ENCODE assay signal across 22 cellular contexts in genomic region chr6:31687860-31688693, GRCh38. TPM values are rescaled to one million over a fixed set of nuclear protein-coding genes. Genes with fewer than 3 reads are reported as not detected.
"Had no signal": no experiment of that assay in that cellular context is flagged by ENCODE, and none has a peak within 500 bp of the region (broad histone marks: within the 10 kb centered on the region; RNA-seq: fewer than 3 reads in every experiment).

No MANE protein-coding gene starts in this region.

- H3K27me3 ChIP-seq: pancreas, tibial nerve had no signal

- ATAC-seq: activated naive CD8-positive, alpha-beta T cell treated with anti-CD3 and anti-CD28 coated beads, Interleukin-2, amount 50 U/mL, for 24 hours; pancreas; stimulated activated naive B cell treated with anti-CD40 and anti-IgM and Interleukin-4, amounts not matched to agents 10 μg/mL and 1 μg/mL and 100 μg/mL, for 72 hours; WTC11 had no signal

- H3K9me3 Mint-ChIP-seq: activated CD4-positive, alpha-beta memory T cell treated with anti-CD3 and anti-CD28 coated beads, Interleukin-2, amount 10 ng/mL, durations not matched to agents 7 days and 5 days; activated naive CD8-positive, alpha-beta T cell treated with anti-CD3 and anti-CD28 coated beads, Interleukin-2, amount 50 U/mL, for 24 hours; dendritic cell treated with granulocyte-macrophage colony-stimulating factor and Interleukin-4, amounts not matched to agents 40 ng/mL and 50 ng/mL, for 4 days; stimulated activated naive B cell treated with anti-CD40 and anti-IgM and Interleukin-4, amounts not matched to agents 10 μg/mL and 1 μg/mL and 100 μg/mL, for 72 hours; T-helper 1 cell treated with Interleukin-12 subunit alpha and Interleukin-12 subunit beta and Interleukin-4 antibody, amounts not matched to agents 30 μg/mL and 1 μg/mL, for 36 hours; WTC11 had no signal

- H3K4me3 ChIP-seq: pancreas, tibial nerve had no signal

- H3K27ac ChIP-seq: pancreas, tibial nerve had no signal

- H3K27ac Mint-ChIP-seq: activated CD4-positive, alpha-beta memory T cell treated with anti-CD3 and anti-CD28 coated beads, Interleukin-2, amount 10 ng/mL, durations not matched to agents 7 days and 5 days; activated naive CD8-positive, alpha-beta T cell treated with anti-CD3 and anti-CD28 coated beads, Interleukin-2, amount 50 U/mL, for 24 hours; dendritic cell treated with granulocyte-macrophage colony-stimulating factor and Interleukin-4, amounts not matched to agents 40 ng/mL and 50 ng/mL, for 4 days; T-helper 1 cell treated with Interleukin-12 subunit alpha and Interleukin-12 subunit beta and Interleukin-4 antibody, amounts not matched to agents 30 μg/mL and 1 μg/mL, for 36 hours; WTC11 had no signal

- H3K4me1 ChIP-seq: pancreas had no signal

- H3K9me3 ChIP-seq: pancreas, tibial nerve had no signal

- DNase-seq: activated CD4-positive, alpha-beta memory T cell treated with anti-CD3 and anti-CD28 coated beads, Interleukin-2, amount 10 ng/mL, durations not matched to agents 7 days and 5 days; activated CD4-positive, alpha-beta T cell treated with anti-CD3 and anti-CD28 coated beads for 4 hours; activated gamma-delta T cell treated with Interleukin-2 at 50 U/mL for 16 hours; activated naive CD8-positive, alpha-beta T cell treated with anti-CD3 and anti-CD28 coated beads, Interleukin-2, amount 50 U/mL, for 24 hours; activated T-cell treated with anti-CD3 and anti-CD28 coated beads, Interleukin-2, amount 50 U/mL, for 48 hours; aorta; effector memory CD4-positive, alpha-beta T cell; foreskin melanocyte; head of caudate nucleus; kidney glomerular epithelial cell; mesenchymal stem cell; pancreas; stimulated activated CD4-positive, alpha-beta T cell treated with anti-CD3 and anti-CD28 coated beads, Interleukin-12 subunit alpha, Interleukin-12 subunit beta, amount 100 ng/mL, for 4 hours; stimulated activated naive B cell treated with anti-CD40 and anti-IgM and Interleukin-4, amounts not matched to agents 10 μg/mL and 1 μg/mL and 100 μg/mL, for 72 hours had no signal

- H3K4me3 Mint-ChIP-seq: activated CD4-positive, alpha-beta memory T cell treated with anti-CD3 and anti-CD28 coated beads, Interleukin-2, amount 10 ng/mL, durations not matched to agents 7 days and 5 days; activated naive CD8-positive, alpha-beta T cell treated with anti-CD3 and anti-CD28 coated beads, Interleukin-2, amount 50 U/mL, for 24 hours; dendritic cell treated with granulocyte-macrophage colony-stimulating factor and Interleukin-4, amounts not matched to agents 40 ng/mL and 50 ng/mL, for 4 days; stimulated activated naive B cell treated with anti-CD40 and anti-IgM and Interleukin-4, amounts not matched to agents 10 μg/mL and 1 μg/mL and 100 μg/mL, for 72 hours; T-helper 1 cell treated with Interleukin-12 subunit alpha and Interleukin-12 subunit beta and Interleukin-4 antibody, amounts not matched to agents 30 μg/mL and 1 μg/mL, for 36 hours; WTC11 had no signal

- H3K27me3 Mint-ChIP-seq: activated CD4-positive, alpha-beta memory T cell treated with anti-CD3 and anti-CD28 coated beads, Interleukin-2, amount 10 ng/mL, durations not matched to agents 7 days and 5 days; activated naive CD8-positive, alpha-beta T cell treated with anti-CD3 and anti-CD28 coated beads, Interleukin-2, amount 50 U/mL, for 24 hours; stimulated activated naive B cell treated with anti-CD40 and anti-IgM and Interleukin-4, amounts not matched to agents 10 μg/mL and 1 μg/mL and 100 μg/mL, for 72 hours had no signal

RNA-seq across cellular contexts. Expression of gene LY6G6F, which starts 18.6 kb away (rescaled TPM):
- total RNA-seq: activated CD4-positive, alpha-beta memory T cell treated with anti-CD3 and anti-CD28 coated beads, Interleukin-2, amount 10 ng/mL, durations not matched to agents 7 days and 5 days; aorta; fibroblast of lung; pancreas; subcutaneous adipose tissue; tibial nerve; WTC11 had no signal
- polyA plus RNA-seq: aorta, fibroblast of lung, liver, neural cell, pancreas had no signal
